10 cellular contexts compared by ENCODE assay signal in genomic region chr13:27022571-27023311, GRCh38.
DNase-seq lines count a peak whose midpoint lies in the region; ATAC-seq lines count a peak whose summit lies in the region.
"Had no signal": no experiment of that assay in that cellular context is flagged by ENCODE, and none has a peak within 500 bp of the region (broad histone marks: within the 10 kb centered on the region; RNA-seq: fewer than 3 reads in every experiment).

No MANE protein-coding gene starts in this region.

- DNase-seq in ELR (ENCODE audit: low read depth): peak; percentile 56
- DNase-seq in NCI-H2081 treated with DMSO at 0.1 percent for 48 hours (lab: John Stamatoyannopoulos, UW): peak; percentile 9
- DNase-seq in activated gamma-delta T cell (lab: John Stamatoyannopoulos, UW): no peak
- DNase-seq in activated gamma-delta T cell treated with Interleukin-2 at 50 U/mL for 16 hours: no peak
- DNase-seq: MM.1S had no signal

- ATAC-seq in HG03280 (IDR thresholded peaks at IDR 0.05; ENCODE audit: unreplicated experiment): no peak
- ATAC-seq in GM18861 (IDR thresholded peaks at IDR 0.05; ENCODE audit: unreplicated experiment): no peak

- no peak overlapping the region for H3K4me3 ChIP-seq in muscle layer of duodenum (ENCODE audit: low read depth in 1 of 2, low read length in 2 of 2)
- H3K4me3 ChIP-seq: adrenal gland had no signal

- no peaks in the 10 kb centered on the region for H3K9me3 ChIP-seq in muscle layer of duodenum (ENCODE audit: control insufficient read depth in 1 of 2, low read length in 2 of 2)
- H3K9me3 ChIP-seq: adrenal gland had no signal

- H3K4me1 ChIP-seq in muscle layer of duodenum (ENCODE audit: control insufficient read depth in 1 of 2, insufficient read depth in 2 of 2, low read length in 2 of 2): peaks cover 0 to 16% of the 10 kb centered on the region in 2 donors
- H3K4me1 ChIP-seq: adrenal gland had no signal

- H3K27ac ChIP-seq in cingulate gyrus (ENCODE audit: low read depth, low read length) (peak overlapping the region; percentile 94), muscle layer of duodenum (ENCODE audit: low read length) (peak overlapping the region; percentile 41)
- H3K27ac ChIP-seq: adrenal gland had no signal

- H3K27me3 ChIP-seq in muscle layer of duodenum (ENCODE audit: low read depth, low read length): no peaks in the 10 kb centered on the region

- no peaks in the 10 kb centered on the region for H3K36me3 ChIP-seq in muscle layer of duodenum (ENCODE audit: control insufficient read depth in 1 of 2, insufficient read depth in 2 of 2, low read length in 2 of 2)
- H3K36me3 ChIP-seq: adrenal gland had no signal

Comparison
In these comparisons a context has a peak if more than half of its experiments do, and no peak if none do; other contexts are left out.
1. DNase-seq: peak in ELR (single experiment) and NCI-H2081 treated with DMSO at 0.1 percent for 48 hours (single experiment); none in activated gamma-delta T cell (single experiment) and activated gamma-delta T cell treated with Interleukin-2 at 50 U/mL for 16 hours (single experiment).